In the genomic region with DNA sequence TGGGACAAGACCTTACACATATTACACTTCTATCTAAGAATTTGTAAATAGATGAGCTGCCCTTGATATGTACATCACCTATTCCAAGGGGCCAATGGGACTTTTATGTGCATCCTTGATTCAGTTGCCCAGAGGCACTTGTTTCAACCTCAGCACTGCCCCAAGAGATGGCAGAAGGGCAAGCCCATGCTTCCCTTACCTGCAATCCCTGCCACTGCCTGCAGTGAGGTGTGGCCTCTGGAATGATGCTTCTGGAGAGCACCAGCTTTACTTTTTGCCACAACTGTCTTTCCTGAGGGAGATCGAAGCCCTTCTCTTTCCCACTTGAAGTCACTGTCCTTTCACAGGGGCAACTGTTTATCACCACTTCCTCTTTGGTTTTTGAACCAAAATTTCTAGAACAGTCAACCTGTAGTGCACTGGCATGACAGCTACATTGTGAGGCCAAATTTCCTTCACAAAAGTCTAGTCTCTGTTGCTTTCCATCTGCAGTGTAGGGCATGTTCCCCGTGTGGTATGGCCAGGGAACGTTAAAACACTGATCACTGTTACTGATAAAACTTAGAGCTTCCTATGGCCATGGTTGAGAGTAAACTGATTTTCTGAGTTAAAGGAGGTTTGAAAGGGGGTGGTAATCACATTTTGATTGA, we compare ENCODE assay signal across 4 cellular contexts. TPM values are rescaled to one million over a fixed set of nuclear protein-coding genes. Genes with fewer than 3 reads are reported as not detected.
"Had no signal": no experiment of that assay in that cellular context is flagged by ENCODE, and none has a peak within 500 bp of the region (broad histone marks: within the 10 kb centered on the region; RNA-seq: fewer than 3 reads in every experiment).

No MANE protein-coding gene starts in this region.

RNA-seq across cellular contexts. Expression of gene FAM72D, which starts 48.6 kb away (rescaled TPM):
- total RNA-seq: gastrocnemius medialis, left ventricle myocardium superior, mesenteric fat pad, myocyte had no signal
